1 cellular context compared by ENCODE assay signal in genomic region chr1:225899044-225899925, GRCh38.
A peak's percentile ranks its signal among the peaks of the same experiment; 100 is the strongest.
TF ChIP-seq lines count a peak whose summit lies in the region.

No MANE protein-coding gene starts in this region.

TF ChIP-seq in H1, 55 proteins besides CTCF, POLR2A, EP300 and RAD21:
- no peak for TF ChIP-seq SP2 (IDR thresholded peaks at IDR 0.05; ENCODE audit: low read length)
- no peak for TF ChIP-seq TBP (IDR thresholded peaks at IDR 0.05; ENCODE audit: low read depth, low read length)
- TF ChIP-seq HDAC6 (IDR thresholded peaks at IDR 0.05; ENCODE audit: low read depth, low read length), result no peak
- TF ChIP-seq TCF12 (IDR thresholded peaks at IDR 0.05; ENCODE audit: low read depth, low read length), result peak; percentile 70
- TF ChIP-seq CTBP2 (IDR thresholded peaks at IDR 0.05; ENCODE audit: borderline replicate concordance, insufficient read depth, insufficient read length, low read length), result no peak
- peak; percentile 47 for TF ChIP-seq ASH2L (IDR thresholded peaks at IDR 0.05; ENCODE audit: low read length)
- TF ChIP-seq SP1 (IDR thresholded peaks at IDR 0.05; ENCODE audit: low read depth, low read length), result peak; percentile 84
- TF ChIP-seq SIRT6 (IDR thresholded peaks at IDR 0.05; ENCODE audit: low read length), result no peak
- peak; percentile 91 for TF ChIP-seq NANOG (IDR thresholded peaks at IDR 0.05; ENCODE audit: insufficient read depth, low read depth, low read length, poor library complexity, severe bottlenecking)
- TF ChIP-seq GTF2F1 (IDR thresholded peaks at IDR 0.05; ENCODE audit: borderline replicate concordance, low read depth, low read length), result no peak
- TF ChIP-seq CEBPB (IDR thresholded peaks at IDR 0.05; ENCODE audit: low read depth, low read length), result peak; percentile 95
- no peak for TF ChIP-seq JUN (IDR thresholded peaks at IDR 0.05; ENCODE audit: low read depth, low read length)
- TF ChIP-seq TEAD4 (IDR thresholded peaks at IDR 0.05; ENCODE audit: low read depth, low read length), result peak; percentile 41; the same call in 1 of the 2 replicates
- peak; percentile 51; the same call in 1 of the 2 replicates for TF ChIP-seq MAFK (IDR thresholded peaks at IDR 0.05; ENCODE audit: low read depth, low read length)
- TF ChIP-seq RBBP5 (IDR thresholded peaks at IDR 0.05; ENCODE audit: borderline replicate concordance, low read depth, low read length), result peak; percentile 52; the same call in 1 of the 2 replicates
- TF ChIP-seq CHD2 (IDR thresholded peaks at IDR 0.05; ENCODE audit: low read length), result no peak
- TF ChIP-seq SRF (IDR thresholded peaks at IDR 0.05; ENCODE audit: low read depth, low read length), result no peak
- TF ChIP-seq EGR1 (IDR thresholded peaks at IDR 0.05; ENCODE audit: borderline replicate concordance, low read depth, low read length), result no peak; the same call in 1 of the 2 replicates
- TF ChIP-seq POU5F1 (IDR thresholded peaks at IDR 0.05; ENCODE audit: low read depth, low read length), result peak; percentile 99
- TF ChIP-seq FOSL1 (IDR thresholded peaks at IDR 0.05; ENCODE audit: insufficient read depth, low read depth, low read length), result no peak
- no peak for TF ChIP-seq POLR2AphosphoS5 (IDR thresholded peaks at IDR 0.05; ENCODE audit: low read depth, low read length)
- no peak for TF ChIP-seq TAF1 (IDR thresholded peaks at IDR 0.05; ENCODE audit: low read depth, low read length)
- 0 out of 2 replicates have a peak, but pooled peaks have one; percentile 76 for TF ChIP-seq RXRA (IDR thresholded peaks at IDR 0.05; ENCODE audit: insufficient read depth, low read depth, low read length)
- no peak for TF ChIP-seq SAP30 (IDR thresholded peaks at IDR 0.05; ENCODE audit: insufficient read depth, insufficient replicate concordance, low read length)
- 0 out of 2 replicates have a peak, but pooled peaks have one; percentile 8 for TF ChIP-seq CREB1 (IDR thresholded peaks at IDR 0.05)
- no peak for TF ChIP-seq SIN3A (conservative IDR thresholded peaks at IDR 0.05 in 1 of 2, IDR thresholded peaks at IDR 0.05 in 1 of 2; ENCODE audit: low read depth in 1 of 2, low read length in 2 of 2)
- TF ChIP-seq, protein P1, sequence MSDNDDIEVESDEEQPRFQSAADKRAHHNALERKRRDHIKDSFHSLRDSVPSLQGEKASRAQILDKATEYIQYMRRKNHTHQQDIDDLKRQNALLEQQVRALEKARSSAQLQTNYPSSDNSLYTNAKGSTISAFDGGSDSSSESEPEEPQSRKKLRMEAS (IDR thresholded peaks at IDR 0.05), result 0 out of 2 replicates have a peak, but pooled peaks have one; percentile 31
TF ChIP-seq in H1: peak in this region for 12.
